In genomic region chr2:26891-27290, GRCh38 we compare ENCODE assay signal across 21 cellular contexts. TPM values are rescaled to one million over a fixed set of nuclear protein-coding genes. Genes with fewer than 3 reads are reported as not detected.
"Had no signal": no experiment of that assay in that cellular context is flagged by ENCODE, and none has a peak within 500 bp of the region (broad histone marks: within the 10 kb centered on the region; RNA-seq: fewer than 3 reads in every experiment).

No MANE protein-coding gene starts in this region.

- H3K27ac ChIP-seq: coronary artery, heart left ventricle, right atrium auricular region, testis, tibial nerve had no signal

- H3K4me2 ChIP-seq: smooth muscle cell had no signal

- H3K36me3 ChIP-seq: heart left ventricle, right atrium auricular region, tibial nerve had no signal

- ATAC-seq: heart left ventricle; natural killer cell; stimulated activated memory B cell treated with anti-CD40 and anti-IgM and Interleukin-4, amounts not matched to agents 10 μg/mL and 1 μg/mL and 100 μg/mL, for 72 hours; stimulated activated naive CD8-positive, alpha-beta T cell treated with anti-CD3 and anti-CD28 coated beads, Interleukin-15, amount 100 ng/mL, for 72 hours had no signal

- H3K4me3 ChIP-seq: coronary artery, heart left ventricle, right atrium auricular region, smooth muscle cell, testis, tibial nerve had no signal

- DNase-seq: effector CD4-positive, alpha-beta T cell; endodermal cell; heart left ventricle; hippocampal formation; kidney glomerular epithelial cell; natural killer cell; posterior cingulate gyrus; stimulated activated CD4-positive, alpha-beta T cell treated with anti-CD3 and anti-CD28 coated beads, Interleukin-2, amount 100 ng/mL, for 48 hours; stimulated activated CD8-positive, alpha-beta memory T cell treated with anti-CD3 and anti-CD28 coated beads, Interleukin-4, amount 100 ng/mL, for 48 hours; stimulated activated naive CD8-positive, alpha-beta T cell treated with anti-CD3 and anti-CD28 coated beads, Interleukin-15, amount 100 ng/mL, for 72 hours; testis had no signal

- H3K9me3 ChIP-seq: right atrium auricular region, testis, tibial nerve had no signal

- H3K27me3 ChIP-seq: right atrium auricular region, testis, tibial nerve had no signal

- H3K4me1 ChIP-seq: heart left ventricle, right atrium auricular region had no signal

RNA-seq across cellular contexts. Expression of gene FAM110C, which starts 19.4 kb away (rescaled TPM):
- total RNA-seq: endothelial cell of umbilical vein, fibroblast of lung, glomerular endothelial cell, myocyte, osteocyte had no signal
